Comparison of ENCODE assay signal across 8 cellular contexts in genomic region chr4:5758741-5759140, GRCh38. TPM values are rescaled to one million over a fixed set of nuclear protein-coding genes. Genes with fewer than 3 reads are reported as not detected.
DNase-seq lines count a peak whose midpoint lies in the region; ATAC-seq and TF ChIP-seq lines count a peak whose summit lies in the region.

No MANE protein-coding gene starts in this region.

- H3K27me3 ChIP-seq in PC-9 (ENCODE audit: insufficient read depth, low read depth): no peaks in the 10 kb centered on the region
- H3K27me3 ChIP-seq in stomach: no peaks in the 10 kb centered on the region

- H3K9me3 Mint-ChIP-seq in progenitor cell of endocrine pancreas (ENCODE audit: low read depth): no peaks in the 10 kb centered on the region

- no peaks in the 10 kb centered on the region for H3K9me3 ChIP-seq in PC-9 (ENCODE audit: insufficient read depth, low read depth)
- H3K9me3 ChIP-seq in stomach: no peaks in the 10 kb centered on the region

- H3K27ac ChIP-seq in PC-9: peak overlapping the region; percentile 65
- no peak overlapping the region for H3K27ac ChIP-seq in stomach

- H3K9me2 ChIP-seq in PC-9 (ENCODE audit: insufficient read depth): no peaks in the 10 kb centered on the region

- POLR2A ChIA-PET in PC-9 (lab: Charles Lee; ENCODE audit: unreplicated experiment): interaction anchor here (0.7 kb wide), 1 partner anchor 1511 kb away, joined by 4 read pairs; the partner anchor contains the start of gene TMEM128

- H3K4me3 ChIP-seq in PC-9 (no peak overlapping the region), epithelial cell of proximal tubule (ENCODE audit: low read depth, low read length) (no peak overlapping the region), stomach (no peak overlapping the region)

- H2AFZ ChIP-seq in PC-9: no peak overlapping the region

- H3K4me1 ChIP-seq in PC-9 (replicated peaks; ENCODE audit: insufficient read depth) (peaks cover 20% of the 10 kb centered on the region), stomach (no peaks in the 10 kb centered on the region)

- TF ChIP-seq POLR2A in stomach (IDR thresholded peaks at IDR 0.05): no peak

- intact Hi-C loops in PC-9 (cut with micrococcal nuclease; ENCODE audit: unreplicated experiment) (no loop called here), posterior vena cava (cut with DNase I) (no loop called here), stomach (cut with DNase I; ENCODE audit: low total_unique reads) (no loop called here)

- no peaks in the 10 kb centered on the region for H3F3A ChIP-seq in PC-9 (ENCODE audit: insufficient read depth, low read depth)

- peaks cover 21% of the 10 kb centered on the region for H3K36me3 Mint-ChIP-seq in progenitor cell of endocrine pancreas (ENCODE audit: insufficient read depth)

- peak; percentile 55 to 83 for DNase-seq in PC-9
- peak; percentile 94 for DNase-seq in epithelial cell of proximal tubule (ENCODE audit: low read depth)
- DNase-seq in stimulated activated CD4-positive, alpha-beta T cell treated with anti-CD3 and anti-CD28 coated beads, Interleukin-4, amount 100 ng/mL, for 1 hour: peak; percentile 55
- no peak for DNase-seq in posterior vena cava (ENCODE audit: low spot score)
- no peak for DNase-seq in progenitor cell of endocrine pancreas (ENCODE audit: low spot score, unreplicated experiment)
- no peak for DNase-seq in stomach

- no TSS peak for BruUV-seq in PC-9 (replicated peaks; lab: Mats Ljungman, UMichigan)

- H3K4me1 Mint-ChIP-seq in progenitor cell of endocrine pancreas (ENCODE audit: low read depth): peaks cover 5% of the 10 kb centered on the region

- CTCF ChIA-PET in PC-9 (lab: Charles Lee): no interaction called here

- TF ChIP-seq CTCF in PC-9 (conservative IDR thresholded peaks at IDR 0.05) (no peak), epithelial cell of proximal tubule (conservative IDR thresholded peaks at IDR 0.05; ENCODE audit: low read depth, low read length) (no peak), progenitor cell of endocrine pancreas (IDR thresholded peaks at IDR 0.05; ENCODE audit: unreplicated experiment) (no peak), stomach (IDR thresholded peaks at IDR 0.05) (no peak)

- H3K4me2 ChIP-seq in PC-9: peak overlapping the region; percentile 24; the same call in 1 of the 2 replicates

- no peaks in the 10 kb centered on the region for H3K79me2 ChIP-seq in PC-9 (ENCODE audit: low read depth)

- H3K36me3 ChIP-seq in PC-9 (ENCODE audit: low read depth) (no peaks in the 10 kb centered on the region), stomach (peaks cover 20 to 75% (median 54%) of the 10 kb centered on the region in 4 donors)

- no peak overlapping the region for H3K4me3 Mint-ChIP-seq in progenitor cell of endocrine pancreas (ENCODE audit: low read depth)

- H3K27me3 Mint-ChIP-seq in progenitor cell of endocrine pancreas: no peaks in the 10 kb centered on the region

- H4K20me1 ChIP-seq in PC-9 (ENCODE audit: insufficient read depth): no peaks in the 10 kb centered on the region

- WGBS in stomach, 5 donors: 71 to 80% (median 77%) methylated on average over 7 of the region's 7 CpGs

- ATAC-seq in GM18868 (IDR thresholded peaks at IDR 0.05; ENCODE audit: unreplicated experiment) (peak; percentile 94), GM21423 (IDR thresholded peaks at IDR 0.05; ENCODE audit: unreplicated experiment) (no peak)

- TF ChIP-seq EP300 in stomach (IDR thresholded peaks at IDR 0.05): no peak

- H3K27ac Mint-ChIP-seq in progenitor cell of endocrine pancreas: no peak overlapping the region

RNA-seq across cellular contexts. Expression of gene EVC, which starts 47.7 kb away (rescaled TPM):
- total RNA-seq in PC-9 (2021) (14.0 and 15.5 TPM in 2 replicates), epithelial cell of proximal tubule (9.7 and 13.5 TPM in 2 replicates), posterior vena cava (10 to 100 TPM; 25.6 to 31.7 TPM), progenitor cell of endocrine pancreas (30.2 and 33.3 TPM in 2 replicates), stomach (100 to 1,000 TPM in 1 of 5 donors, 10 to 100 TPM in 3, 1 to 10 TPM in 1; 7.0 to 346 (median 18.7) TPM)
- 1 to 10 TPM; 1.5 to 2.8 (median 2.1) TPM for polyA plus RNA-seq in stomach

RNA-seq across cellular contexts. Expression of gene EVC2, which starts 50.4 kb away (rescaled TPM):
- total RNA-seq in PC-9 (2021) (1.4 and 1.7 TPM in 2 replicates), epithelial cell of proximal tubule (4.8 and 9.3 TPM in 2 replicates), posterior vena cava (1 to 10 TPM; 7.0 to 7.1 TPM), progenitor cell of endocrine pancreas (14.1 and 14.4 TPM in 2 replicates), stomach (10 to 100 TPM in 3 of 5 donors, 1 to 10 TPM in 2; 3.9 to 11.7 (median 10.3) TPM)
- polyA plus RNA-seq in stomach: 1 to 10 TPM in 2 of 3 donors, under 1 TPM in 1; 0.76 to 1.4 (median 1.1) TPM

Comparison
In these comparisons a context has a peak if more than half of its experiments do, and no peak if none do; other contexts are left out.
1. DNase-seq: peak in PC-9 (2 of 2), epithelial cell of proximal tubule (single experiment) and stimulated activated CD4-positive, alpha-beta T cell treated with anti-CD3 and anti-CD28 coated beads, Interleukin-4, amount 100 ng/mL, for 1 hour (single experiment); none in posterior vena cava (single experiment), progenitor cell of endocrine pancreas (single experiment) and stomach (single experiment).